Comparison of ENCODE assay signal across 30 cellular contexts in the genomic region with DNA sequence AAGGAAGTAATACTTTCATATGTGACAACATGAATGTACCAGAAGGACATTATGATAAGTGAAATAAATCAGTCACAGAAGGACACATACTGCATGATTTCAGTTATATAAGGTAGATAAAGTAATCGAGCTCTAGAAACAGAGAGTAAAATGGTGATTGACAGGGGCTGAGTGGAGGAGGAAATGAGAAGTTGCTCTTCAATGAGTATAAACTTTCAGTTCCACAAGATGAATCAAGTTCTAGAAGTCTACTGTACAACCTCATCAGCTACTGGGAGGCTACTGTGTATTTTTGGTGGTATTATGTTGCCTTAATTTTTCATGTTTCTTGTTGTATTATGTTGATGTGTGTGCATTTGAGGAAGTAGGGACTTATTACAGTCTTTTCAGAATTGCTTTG.
"Had no signal": no experiment of that assay in that cellular context is flagged by ENCODE, and none has a peak within 500 bp of the region (broad histone marks: within the 10 kb centered on the region; RNA-seq: fewer than 3 reads in every experiment).

No MANE protein-coding gene starts in this region.

- H3K36me3 ChIP-seq: brain microvascular endothelial cell, WERI-Rb-1 had no signal

- DNase-seq: activated CD4-positive, alpha-beta memory T cell treated with anti-CD3 and anti-CD28 coated beads, Interleukin-2, amount 10 ng/mL, durations not matched to agents 7 days and 5 days; activated CD4-positive, alpha-beta T cell treated with anti-CD3 and anti-CD28 coated beads for 1 hour; activated CD4-positive, alpha-beta T cell treated with anti-CD3 and anti-CD28 coated beads for 48 hours; activated CD4-positive, CD25-positive, alpha-beta regulatory T cell; activated CD8-positive, alpha-beta memory T cell treated with anti-CD3 and anti-CD28 coated beads for 24 hours; activated CD8-positive, alpha-beta memory T cell treated with anti-CD3 and anti-CD28 coated beads, Interleukin-2, amount 10 ng/mL, durations not matched to agents 7 days and 5 days; activated CD8-positive, alpha-beta memory T cell treated with anti-CD3 and anti-CD28 coated beads, Interleukin-2, amount 50 U/mL, for 48 hours; activated effector memory CD4-positive, alpha-beta T cell treated with Interleukin-2 at 50 U/mL for 16 hours; activated naive CD4-positive, alpha-beta T cell treated with anti-CD3 and anti-CD28 coated beads, Interleukin-2, amount 10 ng/mL, durations not matched to agents 7 days and 5 days; activated naive CD8-positive, alpha-beta T cell treated with anti-CD3 and anti-CD28 coated beads, Interleukin-2, amount 50 U/mL, for 24 hours; activated T-cell treated with anti-CD3 and anti-CD28 coated beads, Interleukin-2, amount 50 U/mL, for 48 hours; anterior cingulate cortex; brain microvascular endothelial cell; central memory CD4-positive, alpha-beta T cell; NCI-H1092; NCI-H1436 treated with DMSO at 0.1 percent for 48 hours; NCI-H1694 treated with DMSO at 0.1 percent for 48 hours; NCI-H2081; NCI-H226; NCI-H446 treated with DMSO at 0.1 percent for 48 hours; NCI-H524; NCI-H69; NCI-H82; Right ventricle myocardium superior; SW 1271; T-helper 1 cell; T-helper 2 cell; T-helper 9 cell; WERI-Rb-1 had no signal

- H3K27ac ChIP-seq: brain microvascular endothelial cell, KMS-11, WERI-Rb-1 had no signal

- ATAC-seq: activated CD8-positive, alpha-beta memory T cell treated with anti-CD3 and anti-CD28 coated beads, Interleukin-2, amount 10 ng/mL, durations not matched to agents 7 days and 5 days; activated naive CD8-positive, alpha-beta T cell treated with anti-CD3 and anti-CD28 coated beads, Interleukin-2, amount 50 U/mL, for 24 hours had no signal

- H3K27me3 ChIP-seq: brain microvascular endothelial cell had no signal
